Comparison of ENCODE assay signal across 15 cellular contexts in genomic region chr7:65746398-65746669, GRCh38.
DNase-seq lines count a peak whose midpoint lies in the region; ATAC-seq, FAIRE-seq and TF ChIP-seq lines count a peak whose summit lies in the region.
"Had no signal": no experiment of that assay in that cellular context is flagged by ENCODE, and none has a peak within 500 bp of the region (broad histone marks: within the 10 kb centered on the region; RNA-seq: fewer than 3 reads in every experiment).

No MANE protein-coding gene starts in this region.

- CTCF ChIA-PET in A549 (lab: Yijun Ruan, JAX): no interaction called here
- CTCF ChIA-PET in PC-3 (lab: Charles Lee): no interaction called here
- CTCF ChIA-PET in endothelial cell of umbilical vein (lab: Charles Lee): interaction anchor here (0.7 kb wide), 1 partner anchor 24 kb away, joined by 3 read pairs; no protein-coding TSS in a partner anchor

- H2AK5ac ChIP-seq in mesenchymal stem cell (ENCODE audit: low read length, severe bottlenecking): no peak overlapping the region

- H4K8ac ChIP-seq in mesenchymal stem cell (ENCODE audit: low read length): no peak overlapping the region

- H2BK5ac ChIP-seq in mesenchymal stem cell (ENCODE audit: low read depth, low read length, poor library complexity, severe bottlenecking): no peak overlapping the region

- no peak for TF ChIP-seq POLR2A in A549 (IDR thresholded peaks at IDR 0.05; ENCODE audit: low read length)
- TF ChIP-seq POLR2A in endothelial cell of umbilical vein (IDR thresholded peaks at IDR 0.05; ENCODE audit: low read depth, low read length): no peak

- no peak for TF ChIP-seq EP300 in A549 (IDR thresholded peaks at IDR 0.05)

- peaks cover 31% of the 10 kb centered on the region for H3K4me1 ChIP-seq in A549
- H3K4me1 ChIP-seq in PC-3 (ENCODE audit: insufficient read depth, low read length): peaks cover 5% of the 10 kb centered on the region; the same call in 1 of the 2 replicates
- peaks cover 15% of the 10 kb centered on the region for H3K4me1 ChIP-seq in endothelial cell of umbilical vein (ENCODE audit: control insufficient read depth, extremely low read depth, insufficient read depth, low read length)
- peaks cover 12% of the 10 kb centered on the region for H3K4me1 ChIP-seq in mesenchymal stem cell (ENCODE audit: control insufficient read depth, insufficient read depth, low read depth, low read length)

- H2BK12ac ChIP-seq in mesenchymal stem cell (ENCODE audit: low read length in 2 of 2): no peak overlapping the region

- no peak for TF ChIP-seq RAD21 in A549 (conservative IDR thresholded peaks at IDR 0.05 in 1 of 2, IDR thresholded peaks at IDR 0.05 in 1 of 2)

- FAIRE-seq in A549 (lab: Jason Lieb, UNC) (no peak), endothelial cell of umbilical vein (lab: Jason Lieb, UNC) (no peak)
- FAIRE-seq: small intestine had no signal

- H3K27me3 ChIP-seq in PC-3 (ENCODE audit: low read length): no peaks in the 10 kb centered on the region
- H3K27me3 ChIP-seq in endothelial cell of umbilical vein (ENCODE audit: control insufficient read depth in 2 of 2, insufficient read depth in 2 of 2, low read length in 2 of 2): no peaks in the 10 kb centered on the region
- H3K27me3 ChIP-seq in mesenchymal stem cell (ENCODE audit: control insufficient read depth in 1 of 2, insufficient read depth in 1 of 2, low read length in 2 of 2): no peaks in the 10 kb centered on the region

- ATAC-seq in A549: no peak
- ATAC-seq in PC-3: no peak
- ATAC-seq in HG03135 (IDR thresholded peaks at IDR 0.05; ENCODE audit: unreplicated experiment): no peak
- ATAC-seq: activated T-helper 17 cell treated with anti-CD3 and anti-CD28 coated beads, Interleukin-2, amount 50 U/mL, for 72 hours; Right ventricle myocardium inferior had no signal

- H2AFZ ChIP-seq in PC-3 (ENCODE audit: low read length) (no peak overlapping the region), endothelial cell of umbilical vein (ENCODE audit: low read depth, low read length) (no peak overlapping the region), mesenchymal stem cell (ENCODE audit: low read depth, low read length) (no peak overlapping the region)

- BruUV-seq in PC-3 (replicated peaks; lab: Mats Ljungman, UMichigan) (no TSS peak), endothelial cell of umbilical vein (replicated peaks; lab: Mats Ljungman, UMichigan) (no TSS peak)

- H3K23ac ChIP-seq in mesenchymal stem cell (ENCODE audit: low read length in 2 of 2): no peak overlapping the region

- H3K9me3 ChIP-seq in A549 (no peaks in the 10 kb centered on the region), PC-3 (ENCODE audit: low read length) (no peaks in the 10 kb centered on the region), endothelial cell of umbilical vein (replicated peaks; ENCODE audit: control insufficient read depth, insufficient read depth, low read length) (no peaks in the 10 kb centered on the region), mesenchymal stem cell (ENCODE audit: control insufficient read depth, low read length) (no peaks in the 10 kb centered on the region)

- DNase-seq in A549 (ENCODE audit: low read depth in 1 of 2, low spot score in 1 of 2): peak; percentile 23 to 71
- DNase-seq in PC-3: peak; percentile 6
- DNase-seq in endothelial cell of umbilical vein (ENCODE audit: low read depth, low spot score): peak; percentile 66
- peak; percentile 20 for DNase-seq in mesenchymal stem cell
- DNase-seq in NCI-H1436 treated with DMSO at 0.1 percent for 48 hours (lab: John Stamatoyannopoulos, UW): no peak
- no peak for DNase-seq in NCI-H1694 (lab: John Stamatoyannopoulos, UW)
- DNase-seq in ecto neural progenitor cell (ENCODE audit: low spot score): no peak
- DNase-seq: activated CD4-positive, alpha-beta T cell treated with anti-CD3 and anti-CD28 coated beads, Interleukin-2, amount 50 U/mL, for 48 hours; anterior cingulate cortex; effector CD8-positive, alpha-beta T cell; hippocampal formation had no signal

- H3K18ac ChIP-seq in mesenchymal stem cell (ENCODE audit: low read depth in 1 of 2, low read length in 2 of 2): no peak overlapping the region

- H3K79me2 ChIP-seq in PC-3 (ENCODE audit: low read length): peaks cover 22% of the 10 kb centered on the region
- H3K79me2 ChIP-seq in endothelial cell of umbilical vein (ENCODE audit: control insufficient read depth, insufficient read depth, low read length): peaks cover 7% of the 10 kb centered on the region

- POLR2A ChIA-PET in A549 (lab: Yijun Ruan, JAX): interaction anchor here (0.6 kb wide), 1 partner anchor 368 kb away, joined by 5 read pairs; no protein-coding TSS in a partner anchor
- POLR2A ChIA-PET in PC-3 (lab: Charles Lee; ENCODE audit: unreplicated experiment): interaction anchor here (0.6 kb wide), 1 partner anchor 1122 kb away, joined by 13 read pairs; no protein-coding TSS in a partner anchor
- POLR2A ChIA-PET in endothelial cell of umbilical vein (lab: Charles Lee): no interaction called here

- H3K4me3 ChIP-seq in A549 (no peak overlapping the region), PC-3 (ENCODE audit: low read length) (no peak overlapping the region), endothelial cell of umbilical vein (replicated peaks in 1 of 3; ENCODE audit: insufficient read depth in 1 of 3, low read depth in 1 of 3, low read length in 3 of 3) (no peak overlapping the region), mesenchymal stem cell (ENCODE audit: insufficient read depth in 1 of 2, low read depth in 1 of 2, low read length in 2 of 2) (no peak overlapping the region)

- peaks cover 14% of the 10 kb centered on the region for H3K79me1 ChIP-seq in mesenchymal stem cell (replicated peaks; ENCODE audit: low read length, poor library complexity, severe bottlenecking)

- H3K9me1 ChIP-seq in endothelial cell of umbilical vein (replicated peaks; ENCODE audit: control insufficient read depth, extremely low read depth, insufficient read depth, low read length): no peaks in the 10 kb centered on the region

- H3K36me3 ChIP-seq in PC-3 (ENCODE audit: low read depth, low read length) (no peaks in the 10 kb centered on the region), endothelial cell of umbilical vein (ENCODE audit: control insufficient read depth in 2 of 2, extremely low read depth in 1 of 2, insufficient read depth in 2 of 2, low read length in 2 of 2) (no peaks in the 10 kb centered on the region), mesenchymal stem cell (ENCODE audit: control insufficient read depth in 1 of 2, insufficient read depth in 2 of 2, low read depth in 1 of 2, low read length in 2 of 2) (no peaks in the 10 kb centered on the region)

- no peak overlapping the region for H3K14ac ChIP-seq in mesenchymal stem cell (ENCODE audit: low read length in 2 of 2)

- no peak overlapping the region for H2BK15ac ChIP-seq in mesenchymal stem cell (ENCODE audit: low read depth, poor library complexity, severe bottlenecking)

- no peaks in the 10 kb centered on the region for H3K9me2 ChIP-seq in PC-3 (replicated peaks; ENCODE audit: low read length)

- 10% methylated on average over 3 of the region's 3 CpGs for WGBS in A549 (ENCODE audit: missing lambda C conversion rate)
- WGBS in mesenchymal stem cell: 92% methylated on average over 3 of the region's 3 CpGs

- H3F3A ChIP-seq in PC-3 (ENCODE audit: low read length, unreplicated experiment): no peaks in the 10 kb centered on the region

- H3K4me2 ChIP-seq in A549: peak overlapping the region; percentile 79
- no peak overlapping the region for H3K4me2 ChIP-seq in PC-3 (ENCODE audit: low read length)
- H3K4me2 ChIP-seq in endothelial cell of umbilical vein (ENCODE audit: insufficient read depth, low read length): no peak overlapping the region
- no peak overlapping the region for H3K4me2 ChIP-seq in mesenchymal stem cell (ENCODE audit: low read length, poor library complexity, severe bottlenecking)

- H3K4ac ChIP-seq in mesenchymal stem cell (ENCODE audit: low read depth in 1 of 2, low read length in 2 of 2): no peak overlapping the region

- H4K20me1 ChIP-seq in PC-3 (ENCODE audit: low read length) (no peaks in the 10 kb centered on the region), endothelial cell of umbilical vein (replicated peaks; ENCODE audit: control insufficient read depth, extremely low read depth, insufficient read depth, low read length) (no peaks in the 10 kb centered on the region)

- TF ChIP-seq CTCF in A549 (IDR thresholded peaks at IDR 0.05) (no peak), PC-3 (conservative IDR thresholded peaks at IDR 0.05; ENCODE audit: low read depth, low read length) (no peak), endothelial cell of umbilical vein (IDR thresholded peaks at IDR 0.05; ENCODE audit: extremely low read depth in 1 of 2, insufficient read depth in 1 of 2, low read depth in 1 of 2, low read length in 2 of 2) (no peak)

- H2BK120ac ChIP-seq in mesenchymal stem cell (ENCODE audit: low read depth, low read length): no peak overlapping the region

- H3K27ac ChIP-seq in A549 (peak overlapping the region; percentile 75 to 83), PC-3 (ENCODE audit: low read length) (no peak overlapping the region), endothelial cell of umbilical vein (ENCODE audit: insufficient read depth, low read depth, low read length) (peak overlapping the region; percentile 90), mesenchymal stem cell (ENCODE audit: low read length, poor library complexity, severe bottlenecking) (peak overlapping the region; percentile 89)

- no peak overlapping the region for H3K9ac ChIP-seq in PC-3 (ENCODE audit: low read length)
- peak overlapping the region; percentile 50 for H3K9ac ChIP-seq in endothelial cell of umbilical vein (replicated peaks; ENCODE audit: extremely low read depth, insufficient read depth, low read length)
- H3K9ac ChIP-seq in mesenchymal stem cell (ENCODE audit: low read length): peak overlapping the region; percentile 16

- dilution Hi-C loops in endothelial cell of umbilical vein (cut with MboI; ENCODE audit: extremely low pct_ligation_motif_present, low sequenced_read_pairs): no loop called here

- intact Hi-C loops in PC-3 (cut with micrococcal nuclease): no loop called here
- intact Hi-C loops in endothelial cell of umbilical vein (cut with micrococcal nuclease): loop anchor here (10.0 kb wide), 1 partner anchor 238 kb away; the partner anchor contains the start of gene GUSB

- H4K91ac ChIP-seq in mesenchymal stem cell (ENCODE audit: low read length): no peak overlapping the region

TF ChIP-seq in endothelial cell of umbilical vein, 7 proteins besides CTCF, POLR2A, EP300 and RAD21 (continues in another document):
- TF ChIP-seq EZH2 (IDR thresholded peaks at IDR 0.05; ENCODE audit: borderline replicate concordance, low read depth, low read length, severe bottlenecking): no peak
- TF ChIP-seq GATA2 (IDR thresholded peaks at IDR 0.05; ENCODE audit: insufficient read depth, insufficient read length, low read depth, low read length): no peak
- TF ChIP-seq FOS (IDR thresholded peaks at IDR 0.05; ENCODE audit: borderline replicate concordance, insufficient read depth, low read length): no peak
- no peak for TF ChIP-seq MYC (IDR thresholded peaks at IDR 0.05; ENCODE audit: low read depth, low read length)
- TF ChIP-seq MAX (IDR thresholded peaks at IDR 0.05; ENCODE audit: insufficient read depth, insufficient read length): no peak
- TF ChIP-seq POLR2AphosphoS5 (IDR thresholded peaks at IDR 0.05; ENCODE audit: insufficient read depth, low read depth, low read length): no peak

Comparison
In these comparisons a context has a peak if more than half of its experiments do, and no peak if none do; other contexts are left out.
1. DNase-seq: peak in A549 (2 of 2), PC-3 (single experiment), endothelial cell of umbilical vein (single experiment) and mesenchymal stem cell (single experiment); none in NCI-H1436 treated with DMSO at 0.1 percent for 48 hours (single experiment), NCI-H1694 (single experiment) and ecto neural progenitor cell (single experiment).